8 cellular contexts compared by ENCODE assay signal in genomic region chr7:25565949-25566348, GRCh38.
DNase-seq lines count a peak whose midpoint lies in the region; ATAC-seq, FAIRE-seq and TF ChIP-seq lines count a peak whose summit lies in the region.

No MANE protein-coding gene starts in this region.

- H3K4me1 ChIP-seq in hepatocyte (ENCODE audit: insufficient read depth) = peaks cover 3% of the 10 kb centered on the region
- no peaks in the 10 kb centered on the region for H3K4me1 ChIP-seq in small intestine (ENCODE audit: control insufficient read depth in 2 of 2, insufficient read depth in 1 of 2, low read depth in 1 of 2, low read length in 1 of 2)

- H3K9me3 ChIP-seq in hepatocyte (ENCODE audit: low read depth) (no peaks in the 10 kb centered on the region), small intestine (ENCODE audit: control insufficient read depth, low read depth) (no peaks in the 10 kb centered on the region)

- no peaks in the 10 kb centered on the region for H3K79me2 ChIP-seq in hepatocyte

- H3K4me3 ChIP-seq in hepatocyte = no peak overlapping the region
- no peak overlapping the region for H3K4me3 ChIP-seq in small intestine (ENCODE audit: low read depth in 1 of 2, low read length in 2 of 2)

- no peak overlapping the region for H3K27ac Mint-ChIP-seq in T-helper 2 cell treated with Interferon-gamma antibody and Interleukin-4, amounts not matched to agents 5 μg/mL and 100 μg/mL, for 36 hours

- POLR2A ChIA-PET in GM10248 (lab: Yijun Ruan, JAX) = no interaction called here

- no peaks in the 10 kb centered on the region for H3K9me3 Mint-ChIP-seq in T-helper 2 cell treated with Interferon-gamma antibody and Interleukin-4, amounts not matched to agents 5 μg/mL and 100 μg/mL, for 36 hours

- H3K4me1 Mint-ChIP-seq in T-helper 2 cell treated with Interferon-gamma antibody and Interleukin-4, amounts not matched to agents 5 μg/mL and 100 μg/mL, for 36 hours (ENCODE audit: low read depth) = peaks cover 14% of the 10 kb centered on the region

- no peak overlapping the region for H3K4me2 ChIP-seq in hepatocyte

- H4K20me1 ChIP-seq in hepatocyte (ENCODE audit: insufficient read depth, poor library complexity, severe bottlenecking) = no peaks in the 10 kb centered on the region

- DNase-seq in GM10248 (ENCODE audit: extremely low spot score) = peak; percentile 57
- DNase-seq in NCI-H1105 treated with DMSO at 0.1 percent for 48 hours (lab: John Stamatoyannopoulos, UW) = peak; percentile 79
- DNase-seq in T-helper 2 cell treated with Interferon-gamma antibody and Interleukin-4, amounts not matched to agents 5 μg/mL and 100 μg/mL, for 36 hours (ENCODE audit: low spot score) = peak; percentile 45
- peak; percentile 83 for DNase-seq in astrocyte of the hippocampus (ENCODE audit: low read depth, low spot score)
- DNase-seq in hepatocyte (ENCODE audit: low spot score) = peak; percentile 70
- peak; percentile 65 for DNase-seq in small intestine

- H3K27me3 ChIP-seq in hepatocyte (no peaks in the 10 kb centered on the region), small intestine (ENCODE audit: control insufficient read depth in 2 of 2, insufficient read depth in 2 of 2, low read length in 2 of 2) (no peaks in the 10 kb centered on the region)

- peak; percentile 100 for TF ChIP-seq CTCF in GM10248 (IDR thresholded peaks at IDR 0.05; ENCODE audit: control extremely low read depth, extremely low read depth, low read depth, missing control alignments)
- TF ChIP-seq CTCF in hepatocyte (IDR thresholded peaks at IDR 0.05; ENCODE audit: poor library complexity) = peak; percentile 100

- WGBS in hepatocyte (ENCODE audit: low lambda C conversion rate, missing lambda C conversion rate) = under 1% methylated on average over 7 of the region's 7 CpGs
- 0 to 1% (median 0%) methylated on average over 7 of the region's 7 CpGs for WGBS in small intestine, 3 donors

- CTCF ChIA-PET in GM10248 (lab: Yijun Ruan, JAX) = interaction anchor here (0.6 to 8.0 kb wide), 21 partner anchors 9 to 315 kb away, joined by 3 to 72 read pairs (median 8); no protein-coding TSS in a partner anchor

- H3K9me2 ChIP-seq in hepatocyte (replicated peaks; ENCODE audit: insufficient read depth) = no peaks in the 10 kb centered on the region

- H3K27me3 Mint-ChIP-seq in T-helper 2 cell treated with Interferon-gamma antibody and Interleukin-4, amounts not matched to agents 5 μg/mL and 100 μg/mL, for 36 hours (ENCODE audit: low read depth) = peaks cover 4% of the 10 kb centered on the region

- H3K36me3 ChIP-seq in hepatocyte (replicated peaks; ENCODE audit: insufficient read depth, low read depth) (no peaks in the 10 kb centered on the region), small intestine (ENCODE audit: control insufficient read depth in 2 of 2, insufficient read depth in 2 of 2, low read length in 2 of 2) (no peaks in the 10 kb centered on the region)

- no peak overlapping the region for H2AFZ ChIP-seq in hepatocyte

- FAIRE-seq in small intestine (lab: Jason Lieb, UNC) = peak; percentile 95

- no peak for ATAC-seq in HG02870 (IDR thresholded peaks at IDR 0.05; ENCODE audit: unreplicated experiment)
- no peak for ATAC-seq in HG03025 (IDR thresholded peaks at IDR 0.05; ENCODE audit: low FRiP score, unreplicated experiment)

- peak overlapping the region; percentile 29 for H3K4me3 Mint-ChIP-seq in T-helper 2 cell treated with Interferon-gamma antibody and Interleukin-4, amounts not matched to agents 5 μg/mL and 100 μg/mL, for 36 hours

- H3K36me3 Mint-ChIP-seq in T-helper 2 cell treated with Interferon-gamma antibody and Interleukin-4, amounts not matched to agents 5 μg/mL and 100 μg/mL, for 36 hours (ENCODE audit: low read depth) = no peaks in the 10 kb centered on the region

- H3K27ac ChIP-seq in hepatocyte (no peak overlapping the region), small intestine (ENCODE audit: low read depth in 1 of 2, low read length in 1 of 2) (no peak overlapping the region)
